ENCODE assay signal across 19 cellular contexts in genomic region chr1:28028873-28029654, GRCh38. TPM values are rescaled to one million over a fixed set of nuclear protein-coding genes. Genes with fewer than 3 reads are reported as not detected.
DNase-seq lines count a peak whose midpoint lies in the region; ATAC-seq, FAIRE-seq and TF ChIP-seq lines count a peak whose summit lies in the region.
"Had no signal": no experiment of that assay in that cellular context is flagged by ENCODE, and none has a peak within 500 bp of the region (broad histone marks: within the 10 kb centered on the region; RNA-seq: fewer than 3 reads in every experiment).

No MANE protein-coding gene starts in this region.

- peak overlapping the region; percentile 10 for H3K4me3 Mint-ChIP-seq in osteocyte (ENCODE audit: unreplicated experiment)
- no peak overlapping the region for H3K4me3 Mint-ChIP-seq in CD8-positive, alpha-beta memory T cell
- H3K4me3 Mint-ChIP-seq: H9, naive B cell had no signal

- H4K20me1 ChIP-seq in SK-N-SH (ENCODE audit: insufficient read depth) (no peaks in the 10 kb centered on the region), endothelial cell of umbilical vein (replicated peaks; ENCODE audit: control insufficient read depth, extremely low read depth, insufficient read depth, low read length) (no peaks in the 10 kb centered on the region), PC-3 (ENCODE audit: low read length) (no peaks in the 10 kb centered on the region)

- H3K27me3 ChIP-seq in SK-N-SH (ENCODE audit: insufficient read depth) (no peaks in the 10 kb centered on the region), endothelial cell of umbilical vein (ENCODE audit: control insufficient read depth in 2 of 2, insufficient read depth in 2 of 2, low read length in 2 of 2) (no peaks in the 10 kb centered on the region), PC-3 (ENCODE audit: low read length) (no peaks in the 10 kb centered on the region)
- no peaks in the 10 kb centered on the region for H3K27me3 ChIP-seq in CD8-positive, alpha-beta memory T cell (ENCODE audit: insufficient read depth, low read length, poor library complexity, severe bottlenecking)

- TF ChIP-seq RAD21 in SK-N-SH (IDR thresholded peaks at IDR 0.05; ENCODE audit: low read length) = no peak

- peaks cover 6 to 8% of the 10 kb centered on the region in 2 experiments for H3K36me3 ChIP-seq in SK-N-SH (replicated peaks in 1 of 2; ENCODE audit: control insufficient read depth in 1 of 2, insufficient read depth in 2 of 2, low read length in 1 of 2)
- H3K36me3 ChIP-seq in endothelial cell of umbilical vein (ENCODE audit: control insufficient read depth in 2 of 2, extremely low read depth in 1 of 2, insufficient read depth in 2 of 2, low read length in 2 of 2) = no peaks in the 10 kb centered on the region
- H3K36me3 ChIP-seq in PC-3 (ENCODE audit: low read depth, low read length) = peaks cover 4% of the 10 kb centered on the region; the same call in 1 of the 2 replicates
- peaks cover 10% of the 10 kb centered on the region for H3K36me3 ChIP-seq in CD8-positive, alpha-beta memory T cell (ENCODE audit: insufficient read depth, low read length)

- BruUV-seq in endothelial cell of umbilical vein (replicated peaks; lab: Mats Ljungman, UMichigan) (no TSS peak), PC-3 (replicated peaks; lab: Mats Ljungman, UMichigan) (no TSS peak)

- FAIRE-seq in endothelial cell of umbilical vein (lab: Jason Lieb, UNC) = no peak
- FAIRE-seq: HepG2 had no signal

- H3K4me1 Mint-ChIP-seq in osteocyte (ENCODE audit: unreplicated experiment) = peaks cover 17% of the 10 kb centered on the region
- H3K4me1 Mint-ChIP-seq in CD8-positive, alpha-beta memory T cell = peaks cover 13% of the 10 kb centered on the region in 3 donors
- H3K4me1 Mint-ChIP-seq: H9, naive B cell had no signal

- H3K36me3 Mint-ChIP-seq in osteocyte (ENCODE audit: unreplicated experiment) = peaks cover 3% of the 10 kb centered on the region
- peaks cover 0 to 36% (median 8%) of the 10 kb centered on the region in 3 donors for H3K36me3 Mint-ChIP-seq in CD8-positive, alpha-beta memory T cell

- H3K9ac ChIP-seq in SK-N-SH (peak overlapping the region; percentile 43; the same call in 1 of the 2 replicates), endothelial cell of umbilical vein (replicated peaks; ENCODE audit: extremely low read depth, insufficient read depth, low read length) (peak overlapping the region; percentile 61), PC-3 (ENCODE audit: low read length) (no peak overlapping the region)

- peak overlapping the region in 1 of 2 experiments; percentile 17; a peak in 1 of 4 replicates for H3K4me3 ChIP-seq in SK-N-SH (ENCODE audit: low read depth in 2 of 2, low read length in 1 of 2)
- H3K4me3 ChIP-seq in endothelial cell of umbilical vein (replicated peaks in 1 of 3; ENCODE audit: insufficient read depth in 1 of 3, low read depth in 1 of 3, low read length in 3 of 3) = peak overlapping the region in 1 of 3 experiments; percentile 19
- no peak overlapping the region for H3K4me3 ChIP-seq in PC-3 (ENCODE audit: low read length)
- H3K4me3 ChIP-seq in CD8-positive, alpha-beta memory T cell (ENCODE audit: low read length) = no peak overlapping the region

- H3F3A ChIP-seq in SK-N-SH (replicated peaks; ENCODE audit: insufficient read depth) (peaks cover 32% of the 10 kb centered on the region), PC-3 (ENCODE audit: low read length, unreplicated experiment) (no peaks in the 10 kb centered on the region)

- H3K4me1 ChIP-seq in SK-N-SH (ENCODE audit: control insufficient read depth in 1 of 2, insufficient read depth in 2 of 2, low read depth in 1 of 2, low read length in 1 of 2) (peaks cover 0 to 19% of the 10 kb centered on the region in 2 experiments; a peak in 2 of 4 replicates), endothelial cell of umbilical vein (ENCODE audit: control insufficient read depth, extremely low read depth, insufficient read depth, low read length) (peaks cover 19% of the 10 kb centered on the region), PC-3 (ENCODE audit: insufficient read depth, low read length) (peaks cover 3% of the 10 kb centered on the region; the same call in 1 of the 2 replicates)
- H3K4me1 ChIP-seq in CD8-positive, alpha-beta memory T cell (ENCODE audit: insufficient read depth, low read length) = no peaks in the 10 kb centered on the region

- H3K79me2 ChIP-seq in SK-N-SH (ENCODE audit: insufficient read depth) = peaks cover 27% of the 10 kb centered on the region
- peaks cover 4% of the 10 kb centered on the region for H3K79me2 ChIP-seq in endothelial cell of umbilical vein (ENCODE audit: control insufficient read depth, insufficient read depth, low read length)
- no peaks in the 10 kb centered on the region for H3K79me2 ChIP-seq in PC-3 (ENCODE audit: low read length)

- H3K9me1 ChIP-seq in endothelial cell of umbilical vein (replicated peaks; ENCODE audit: control insufficient read depth, extremely low read depth, insufficient read depth, low read length) = no peaks in the 10 kb centered on the region

- WGBS in SK-N-SH (ENCODE audit: low lambda C conversion rate) = 80% methylated on average over 3 of the region's 3 CpGs

- TF ChIP-seq CTCF in SK-N-SH (IDR thresholded peaks at IDR 0.05) (no peak), endothelial cell of umbilical vein (IDR thresholded peaks at IDR 0.05; ENCODE audit: extremely low read depth in 1 of 2, insufficient read depth in 1 of 2, low read depth in 1 of 2, low read length in 2 of 2) (no peak), osteocyte (IDR thresholded peaks at IDR 0.05) (no peak), PC-3 (conservative IDR thresholded peaks at IDR 0.05; ENCODE audit: low read depth, low read length) (no peak)

- peak overlapping the region; percentile 94 for H3K27ac Mint-ChIP-seq in osteocyte (ENCODE audit: unreplicated experiment)
- peak overlapping the region in 4 of 8 donors; percentile 30 to 66 (median 46) for H3K27ac Mint-ChIP-seq in CD8-positive, alpha-beta memory T cell
- H3K27ac Mint-ChIP-seq: H9 had no signal

- H3K9me3 Mint-ChIP-seq in osteocyte (ENCODE audit: unreplicated experiment) = no peaks in the 10 kb centered on the region
- no peaks in the 10 kb centered on the region for H3K9me3 Mint-ChIP-seq in CD8-positive, alpha-beta memory T cell
- H3K9me3 Mint-ChIP-seq: H9, naive B cell had no signal

- dilution Hi-C loops in endothelial cell of umbilical vein (cut with MboI; ENCODE audit: extremely low pct_ligation_motif_present, low sequenced_read_pairs) = no loop called here

- POLR2A ChIA-PET in SK-N-SH (lab: Yijun Ruan, JAX) = no interaction called here
- POLR2A ChIA-PET in endothelial cell of umbilical vein (lab: Charles Lee) = no interaction called here
- POLR2A ChIA-PET in PC-3 (lab: Charles Lee; ENCODE audit: unreplicated experiment) = no interaction called here
- POLR2A ChIA-PET in CD8-positive, alpha-beta memory T cell (lab: Charles Lee) = no interaction called here

- intact Hi-C loops in endothelial cell of umbilical vein (cut with micrococcal nuclease) = loop anchor here (2.0 kb wide), 2 partner anchors 36 to 60 kb away; partner anchors contain the start of gene EYA3
- intact Hi-C loops in PC-3 (cut with micrococcal nuclease) = no loop called here

- DNase-seq in GM03348 (ENCODE audit: low spot score) (peak; percentile 30), SK-N-SH (no peak), endothelial cell of umbilical vein (ENCODE audit: low read depth, low spot score) (peak; percentile 75), osteocyte (ENCODE audit: extremely low spot score, unreplicated experiment) (no peak), PC-3 (no peak)
- no peak for DNase-seq in CD8-positive, alpha-beta memory T cell
- DNase-seq: activated CD8-positive, alpha-beta memory T cell treated with anti-CD3 and anti-CD28 coated beads for 24 hours; activated effector memory CD4-positive, alpha-beta T cell treated with Interleukin-2 at 50 U/mL for 16 hours; amygdala; DMS53; H9; naive B cell; NCI-H2081 treated with DMSO at 0.1 percent for 48 hours; NCI-H526 treated with DMSO at 0.1 percent for 48 hours had no signal

- no peak for TF ChIP-seq POLR2A in endothelial cell of umbilical vein (IDR thresholded peaks at IDR 0.05; ENCODE audit: low read depth, low read length)

- H3K9me2 ChIP-seq in SK-N-SH = no peaks in the 10 kb centered on the region
- no peaks in the 10 kb centered on the region for H3K9me2 ChIP-seq in PC-3 (replicated peaks; ENCODE audit: low read length)

- H3K4me2 ChIP-seq in SK-N-SH (peak overlapping the region; percentile 58), endothelial cell of umbilical vein (ENCODE audit: insufficient read depth, low read length) (peak overlapping the region; percentile 91), PC-3 (ENCODE audit: low read length) (no peak overlapping the region)

- TF ChIP-seq EP300 in SK-N-SH (IDR thresholded peaks at IDR 0.05; ENCODE audit: borderline replicate concordance in 1 of 2, low read depth in 1 of 2, low read length in 1 of 2) = no peak

- CTCF ChIA-PET in SK-N-SH (lab: Yijun Ruan, JAX) = interaction anchor here (0.6 to 1.3 kb wide), 2 partner anchors 9 to 1490 kb away, joined by 3 read pairs; no protein-coding TSS in a partner anchor
- CTCF ChIA-PET in endothelial cell of umbilical vein (lab: Charles Lee) = interaction anchor here (0.7 to 2.0 kb wide), 6 partner anchors 8 to 1615 kb away, joined by 3 to 8 read pairs (median 4); partner anchors contain the start of gene EYA3
- CTCF ChIA-PET in PC-3 (lab: Charles Lee) = no interaction called here
- CTCF ChIA-PET in CD8-positive, alpha-beta memory T cell (lab: Charles Lee) = interaction anchor here (1.4 kb wide), 1 partner anchor 8 kb away, joined by 3 read pairs; no protein-coding TSS in a partner anchor

- H2AFZ ChIP-seq in SK-N-SH (ENCODE audit: low read depth) = peak overlapping the region; percentile 17; the same call in 1 of the 2 replicates
- no peak overlapping the region for H2AFZ ChIP-seq in endothelial cell of umbilical vein (ENCODE audit: low read depth, low read length)
- H2AFZ ChIP-seq in PC-3 (ENCODE audit: low read length) = no peak overlapping the region

- no peak for ATAC-seq in PC-3
- no peak for ATAC-seq in GM18498 (IDR thresholded peaks at IDR 0.05; ENCODE audit: unreplicated experiment)
- no peak for ATAC-seq in GM18873 (IDR thresholded peaks at IDR 0.05; ENCODE audit: low FRiP score, unreplicated experiment)
- ATAC-seq: HepG2, left lobe of liver, Panc1 had no signal

- H3K9me3 ChIP-seq in SK-N-SH (no peaks in the 10 kb centered on the region), endothelial cell of umbilical vein (replicated peaks; ENCODE audit: control insufficient read depth, insufficient read depth, low read length) (no peaks in the 10 kb centered on the region), PC-3 (ENCODE audit: low read length) (no peaks in the 10 kb centered on the region)
- no peaks in the 10 kb centered on the region for H3K9me3 ChIP-seq in CD8-positive, alpha-beta memory T cell (ENCODE audit: low read length)

- no peaks in the 10 kb centered on the region for H3K27me3 Mint-ChIP-seq in osteocyte (ENCODE audit: unreplicated experiment)
- no peaks in the 10 kb centered on the region for H3K27me3 Mint-ChIP-seq in CD8-positive, alpha-beta memory T cell
- H3K27me3 Mint-ChIP-seq: naive B cell had no signal

- H3K27ac ChIP-seq in SK-N-SH (ENCODE audit: low read depth in 2 of 2, low read length in 1 of 2) (peak overlapping the region; percentile 81 to 87), endothelial cell of umbilical vein (ENCODE audit: insufficient read depth, low read depth, low read length) (peak overlapping the region; percentile 90), PC-3 (ENCODE audit: low read length) (no peak overlapping the region)
- H3K27ac ChIP-seq in CD8-positive, alpha-beta memory T cell (ENCODE audit: low read depth, low read length) = no peak overlapping the region

RNA-seq across cellular contexts. Expression of gene EYA3, which starts 59.3 kb away (rescaled TPM):
- 6.5 and 9.8 TPM in 2 replicates for polyA plus RNA-seq in SK-N-SH (2012; rRNA removed)
- 6.9 and 7.3 TPM in 2 replicates for polyA plus RNA-seq in SK-N-SH (2012; cell fraction: cytosol; rRNA removed)
- 11.6 and 19.5 TPM in 2 replicates for polyA plus RNA-seq in SK-N-SH (2012; cell fraction: nucleus; rRNA removed)
- 29.7 and 33.0 TPM in 2 replicates for total RNA-seq in endothelial cell of umbilical vein
- polyA plus RNA-seq in endothelial cell of umbilical vein = 12.7 TPM in 2 replicates
- polyA plus RNA-seq in endothelial cell of umbilical vein (2011; cell fraction: cytosol; rRNA removed) = 12.8 and 13.3 TPM in 2 replicates
- polyA plus RNA-seq in endothelial cell of umbilical vein (2011; cell fraction: nucleus; rRNA removed) = 26.0 and 29.2 TPM in 2 replicates
- 12.6 and 18.4 TPM in 2 replicates for polyA plus RNA-seq in endothelial cell of umbilical vein (2012)
- 62.7 and 63.8 TPM in 2 replicates for polyA minus RNA-seq in endothelial cell of umbilical vein
- polyA minus RNA-seq in endothelial cell of umbilical vein (2011; cell fraction: cytosol; rRNA and poly(A)+ RNA removed) = 14.5 TPM
- 37.7 and 48.3 TPM in 2 replicates for polyA minus RNA-seq in endothelial cell of umbilical vein (2011; cell fraction: nucleus; rRNA and poly(A)+ RNA removed)
- 17.5 and 18.4 TPM in 2 replicates for total RNA-seq in osteocyte
- 17.1 and 17.3 TPM in 2 replicates for total RNA-seq in PC-3 (2014; rRNA removed)
- 10 to 100 TPM; 31.5 to 34.6 TPM for total RNA-seq in CD8-positive, alpha-beta memory T cell
- polyA plus RNA-seq in CD8-positive, alpha-beta memory T cell = 6.0 TPM

Comparison
In these comparisons a context has a peak if more than half of its experiments do, and no peak if none do; other contexts are left out.
1. DNase-seq: peak in GM03348 (single experiment) and endothelial cell of umbilical vein (single experiment); none in SK-N-SH (single experiment), osteocyte (single experiment), PC-3 (single experiment) and CD8-positive, alpha-beta memory T cell (0 of 5).
2. H3K27ac ChIP-seq: peak in SK-N-SH (2 of 2) and endothelial cell of umbilical vein (single experiment); none in PC-3 (single experiment) and CD8-positive, alpha-beta memory T cell (single experiment).